Comparison of ENCODE assay signal across 1 cellular context in the genomic region with DNA sequence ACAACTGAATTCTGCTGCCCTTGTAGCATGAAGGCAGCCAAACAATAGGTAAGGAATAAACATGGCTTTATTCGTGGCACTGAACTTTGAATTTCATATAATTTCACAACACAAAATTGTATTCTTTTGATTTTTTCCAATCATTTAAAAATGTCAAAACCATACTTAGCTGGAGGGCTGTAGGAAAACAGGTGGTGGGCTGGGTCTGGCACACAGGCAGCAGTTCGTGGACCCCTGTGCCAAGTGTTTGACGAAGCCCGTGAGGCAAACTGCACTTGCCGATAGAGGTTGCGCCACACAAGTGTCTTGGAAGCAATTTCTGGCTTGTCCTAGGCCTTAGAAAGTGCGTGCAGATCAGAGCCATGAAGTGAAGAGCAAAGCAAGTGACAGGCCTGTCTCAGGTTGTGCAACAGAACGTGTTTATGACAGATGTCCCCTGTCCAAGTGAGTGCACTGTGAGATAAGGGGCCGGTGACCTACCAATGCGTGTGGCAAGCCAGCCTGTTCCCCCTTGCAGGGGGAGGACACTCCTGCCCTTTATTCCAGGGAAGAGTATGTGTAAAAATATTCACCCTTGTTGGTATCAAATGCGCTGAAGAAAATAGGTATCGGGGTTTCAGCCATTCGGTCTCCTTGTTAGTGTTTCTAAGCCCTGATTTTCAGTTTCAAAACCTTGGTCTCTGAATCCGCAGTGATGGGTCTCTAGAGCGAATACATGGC.
TF ChIP-seq lines count a peak whose summit lies in the region.

No MANE protein-coding gene starts in this region.

TF ChIP-seq in HepG2, 621 proteins besides CTCF, POLR2A, EP300 and RAD21 (continues in another document):
- TF ChIP-seq ARID4A (CRISPR knock-in tag; IDR thresholded peaks at IDR 0.05; ENCODE audit: borderline replicate concordance) (peak; percentile 85), GFI1 (CRISPR knock-in tag; IDR thresholded peaks at IDR 0.05; ENCODE audit: borderline replicate concordance) (peak; percentile 57; the same call in 1 of the 2 replicates), NR2F2 (IDR thresholded peaks at IDR 0.05; ENCODE audit: borderline replicate concordance, low read depth) (peak; percentile 37; the same call in 1 of the 2 replicates), NFKBIZ (CRISPR knock-in tag; IDR thresholded peaks at IDR 0.05) (0 out of 2 replicates have a peak, but pooled peaks have one; percentile 28), CEBPB (IDR thresholded peaks at IDR 0.05; ENCODE audit: borderline replicate concordance, low read depth, low read length) (peak; percentile 97), ZNF781 (CRISPR knock-in tag; IDR thresholded peaks at IDR 0.05; ENCODE audit: borderline replicate concordance, not compliant biosample characterization) (peak; percentile 71), ZNF816 (CRISPR knock-in tag; IDR thresholded peaks at IDR 0.05; ENCODE audit: borderline replicate concordance) (0 out of 2 replicates have a peak, but pooled peaks have one; percentile 47), TBX2 (CRISPR knock-in tag; IDR thresholded peaks at IDR 0.05; ENCODE audit: borderline replicate concordance) (peak; percentile 76), MEIS1 (CRISPR knock-in tag; IDR thresholded peaks at IDR 0.05; ENCODE audit: borderline replicate concordance) (peak; percentile 93; the same call in 1 of the 2 replicates), MAZ (IDR thresholded peaks at IDR 0.05; ENCODE audit: borderline replicate concordance, low read depth, low read length) (no peak), MAZ (CRISPR knock-in tag; IDR thresholded peaks at IDR 0.05; ENCODE audit: low read depth) (peak; percentile 39; the same call in 1 of the 2 replicates), KLF16 (CRISPR knock-in tag; IDR thresholded peaks at IDR 0.05) (peak in 1 of 2 experiments; percentile 85; a peak in 2 of 4 replicates), ZNF550 (CRISPR knock-in tag; IDR thresholded peaks at IDR 0.05; ENCODE audit: borderline replicate concordance) (no peak), THAP11 (CRISPR knock-in tag; IDR thresholded peaks at IDR 0.05) (peak; percentile 49), ESRRA (CRISPR knock-in tag; IDR thresholded peaks at IDR 0.05; ENCODE audit: low read depth) (peak; percentile 44; the same call in 1 of the 2 replicates), FOXK1 (CRISPR knock-in tag; IDR thresholded peaks at IDR 0.05; ENCODE audit: borderline replicate concordance, low read depth) (peak; percentile 44; the same call in 1 of the 2 replicates), ZKSCAN8 (CRISPR knock-in tag; IDR thresholded peaks at IDR 0.05; ENCODE audit: borderline replicate concordance) (0 out of 2 replicates have a peak, but pooled peaks have one; percentile 14), ZNF564 (CRISPR knock-in tag; IDR thresholded peaks at IDR 0.05) (peak; percentile 90), TCF12 (IDR thresholded peaks at IDR 0.05) (no peak), TCF12 (CRISPR knock-in tag; IDR thresholded peaks at IDR 0.05) (no peak), NONO (IDR thresholded peaks at IDR 0.05) (no peak), NONO (CRISPR knock-in tag; conservative IDR thresholded peaks at IDR 0.05) (0 out of 2 replicates have a peak, but pooled peaks have one; percentile 22), JUND (CRISPR knock-in tag; IDR thresholded peaks at IDR 0.05) (no peak; the same call in 1 of the 2 replicates), MXI1 (IDR thresholded peaks at IDR 0.05; ENCODE audit: borderline replicate concordance, low read depth, low read length) (peak; percentile 85; the same call in 2 of the 3 replicates), KLF6 (CRISPR knock-in tag; IDR thresholded peaks at IDR 0.05) (0 out of 2 replicates have a peak, but pooled peaks have one; percentile 30), ATF3 (CRISPR knock-in tag; IDR thresholded peaks at IDR 0.05) (no peak), MTA1 (CRISPR knock-in tag; IDR thresholded peaks at IDR 0.05; ENCODE audit: borderline replicate concordance) (peak; percentile 76), PAWR (CRISPR knock-in tag; IDR thresholded peaks at IDR 0.05; ENCODE audit: borderline replicate concordance) (no peak), ZIK1 (CRISPR knock-in tag; IDR thresholded peaks at IDR 0.05; ENCODE audit: borderline replicate concordance, low read depth) (no peak), PPARG (CRISPR knock-in tag; conservative IDR thresholded peaks at IDR 0.05) (0 out of 2 replicates have a peak, but pooled peaks have one; percentile 7), ZNF788 (CRISPR knock-in tag; IDR thresholded peaks at IDR 0.05; ENCODE audit: borderline replicate concordance) (peak; percentile 66; the same call in 1 of the 2 replicates), ZNF382 (CRISPR knock-in tag; IDR thresholded peaks at IDR 0.05; ENCODE audit: borderline replicate concordance) (no peak), THAP7 (CRISPR knock-in tag; IDR thresholded peaks at IDR 0.05) (no peak; the same call in 1 of the 2 replicates)
- TF ChIP-seq, protein P1, sequence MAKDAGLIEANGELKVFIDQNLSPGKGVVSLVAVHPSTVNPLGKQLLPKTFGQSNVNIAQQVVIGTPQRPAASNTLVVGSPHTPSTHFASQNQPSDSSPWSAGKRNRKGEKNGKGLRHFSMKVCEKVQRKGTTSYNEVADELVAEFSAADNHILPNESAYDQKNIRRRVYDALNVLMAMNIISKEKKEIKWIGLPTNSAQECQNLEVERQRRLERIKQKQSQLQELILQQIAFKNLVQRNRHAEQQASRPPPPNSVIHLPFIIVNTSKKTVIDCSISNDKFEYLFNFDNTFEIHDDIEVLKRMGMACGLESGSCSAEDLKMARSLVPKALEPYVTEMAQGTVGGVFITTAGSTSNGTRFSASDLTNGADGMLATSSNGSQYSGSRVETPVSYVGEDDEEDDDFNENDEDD (CRISPR knock-in tag; IDR thresholded peaks at IDR 0.05; ENCODE audit: borderline replicate concordance), result no peak
- TF ChIP-seq, protein P2, sequence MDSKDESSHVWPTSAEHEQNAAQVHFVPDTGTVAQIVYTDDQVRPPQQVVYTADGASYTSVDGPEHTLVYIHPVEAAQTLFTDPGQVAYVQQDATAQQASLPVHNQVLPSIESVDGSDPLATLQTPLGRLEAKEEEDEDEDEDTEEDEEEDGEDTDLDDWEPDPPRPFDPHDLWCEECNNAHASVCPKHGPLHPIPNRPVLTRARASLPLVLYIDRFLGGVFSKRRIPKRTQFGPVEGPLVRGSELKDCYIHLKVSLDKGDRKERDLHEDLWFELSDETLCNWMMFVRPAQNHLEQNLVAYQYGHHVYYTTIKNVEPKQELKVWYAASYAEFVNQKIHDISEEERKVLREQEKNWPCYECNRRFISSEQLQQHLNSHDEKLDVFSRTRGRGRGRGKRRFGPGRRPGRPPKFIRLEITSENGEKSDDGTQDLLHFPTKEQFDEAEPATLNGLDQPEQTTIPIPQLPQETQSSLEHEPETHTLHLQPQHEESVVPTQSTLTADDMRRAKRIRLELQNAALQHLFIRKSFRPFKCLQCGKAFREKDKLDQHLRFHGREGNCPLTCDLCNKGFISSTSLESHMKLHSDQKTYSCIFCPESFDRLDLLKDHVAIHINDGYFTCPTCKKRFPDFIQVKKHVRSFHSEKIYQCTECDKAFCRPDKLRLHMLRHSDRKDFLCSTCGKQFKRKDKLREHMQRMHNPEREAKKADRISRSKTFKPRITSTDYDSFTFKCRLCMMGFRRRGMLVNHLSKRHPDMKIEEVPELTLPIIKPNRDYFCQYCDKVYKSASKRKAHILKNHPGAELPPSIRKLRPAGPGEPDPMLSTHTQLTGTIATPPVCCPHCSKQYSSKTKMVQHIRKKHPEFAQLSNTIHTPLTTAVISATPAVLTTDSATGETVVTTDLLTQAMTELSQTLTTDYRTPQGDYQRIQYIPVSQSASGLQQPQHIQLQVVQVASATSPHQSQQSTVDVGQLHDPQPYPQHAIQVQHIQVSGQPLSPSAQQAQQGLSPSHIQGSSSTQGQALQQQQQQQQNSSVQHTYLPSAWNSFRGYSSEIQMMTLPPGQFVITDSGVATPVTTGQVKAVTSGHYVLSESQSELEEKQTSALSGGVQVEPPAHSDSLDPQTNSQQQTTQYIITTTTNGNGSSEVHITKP (CRISPR knock-in tag; IDR thresholded peaks at IDR 0.05; ENCODE audit: low read depth), result 0 out of 2 replicates have a peak, but pooled peaks have one; percentile 25
- TF ChIP-seq, protein P3, sequence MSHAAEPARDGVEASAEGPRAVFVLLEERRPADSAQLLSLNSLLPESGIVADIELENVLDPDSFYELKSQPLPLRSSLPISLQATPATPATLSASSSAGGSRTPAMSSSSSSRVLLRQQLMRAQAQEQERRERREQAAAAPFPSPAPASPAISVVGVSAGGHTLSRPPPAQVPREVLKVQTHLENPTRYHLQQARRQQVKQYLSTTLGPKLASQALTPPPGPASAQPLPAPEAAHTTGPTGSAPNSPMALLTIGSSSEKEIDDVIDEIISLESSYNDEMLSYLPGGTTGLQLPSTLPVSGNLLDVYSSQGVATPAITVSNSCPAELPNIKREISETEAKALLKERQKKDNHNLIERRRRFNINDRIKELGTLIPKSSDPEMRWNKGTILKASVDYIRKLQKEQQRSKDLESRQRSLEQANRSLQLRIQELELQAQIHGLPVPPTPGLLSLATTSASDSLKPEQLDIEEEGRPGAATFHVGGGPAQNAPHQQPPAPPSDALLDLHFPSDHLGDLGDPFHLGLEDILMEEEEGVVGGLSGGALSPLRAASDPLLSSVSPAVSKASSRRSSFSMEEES (CRISPR knock-in tag; IDR thresholded peaks at IDR 0.05), result peak; percentile 45
- TF ChIP-seq, protein P4, sequence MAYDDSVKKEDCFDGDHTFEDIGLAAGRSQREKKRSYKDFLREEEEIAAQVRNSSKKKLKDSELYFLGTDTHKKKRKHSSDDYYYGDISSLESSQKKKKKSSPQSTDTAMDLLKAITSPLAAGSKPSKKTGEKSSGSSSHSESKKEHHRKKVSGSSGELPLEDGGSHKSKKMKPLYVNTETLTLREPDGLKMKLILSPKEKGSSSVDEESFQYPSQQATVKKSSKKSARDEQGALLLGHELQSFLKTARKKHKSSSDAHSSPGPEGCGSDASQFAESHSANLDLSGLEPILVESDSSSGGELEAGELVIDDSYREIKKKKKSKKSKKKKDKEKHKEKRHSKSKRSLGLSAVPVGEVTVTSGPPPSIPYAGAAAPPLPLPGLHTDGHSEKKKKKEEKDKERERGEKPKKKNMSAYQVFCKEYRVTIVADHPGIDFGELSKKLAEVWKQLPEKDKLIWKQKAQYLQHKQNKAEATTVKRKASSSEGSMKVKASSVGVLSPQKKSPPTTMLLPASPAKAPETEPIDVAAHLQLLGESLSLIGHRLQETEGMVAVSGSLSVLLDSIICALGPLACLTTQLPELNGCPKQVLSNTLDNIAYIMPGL (CRISPR knock-in tag; IDR thresholded peaks at IDR 0.05; ENCODE audit: borderline replicate concordance in 1 of 2, low read depth in 1 of 2), result peak; percentile 12 to 33; a peak in 1 of 4 replicates
- TF ChIP-seq, protein P5, sequence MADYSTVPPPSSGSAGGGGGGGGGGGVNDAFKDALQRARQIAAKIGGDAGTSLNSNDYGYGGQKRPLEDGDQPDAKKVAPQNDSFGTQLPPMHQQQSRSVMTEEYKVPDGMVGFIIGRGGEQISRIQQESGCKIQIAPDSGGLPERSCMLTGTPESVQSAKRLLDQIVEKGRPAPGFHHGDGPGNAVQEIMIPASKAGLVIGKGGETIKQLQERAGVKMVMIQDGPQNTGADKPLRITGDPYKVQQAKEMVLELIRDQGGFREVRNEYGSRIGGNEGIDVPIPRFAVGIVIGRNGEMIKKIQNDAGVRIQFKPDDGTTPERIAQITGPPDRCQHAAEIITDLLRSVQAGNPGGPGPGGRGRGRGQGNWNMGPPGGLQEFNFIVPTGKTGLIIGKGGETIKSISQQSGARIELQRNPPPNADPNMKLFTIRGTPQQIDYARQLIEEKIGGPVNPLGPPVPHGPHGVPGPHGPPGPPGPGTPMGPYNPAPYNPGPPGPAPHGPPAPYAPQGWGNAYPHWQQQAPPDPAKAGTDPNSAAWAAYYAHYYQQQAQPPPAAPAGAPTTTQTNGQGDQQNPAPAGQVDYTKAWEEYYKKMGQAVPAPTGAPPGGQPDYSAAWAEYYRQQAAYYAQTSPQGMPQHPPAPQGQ (CRISPR knock-in tag; IDR thresholded peaks at IDR 0.05; ENCODE audit: borderline replicate concordance), result no peak
